ENCODE assay signal across 9 cellular contexts in genomic region chr5:20291766-20292165, GRCh38.
"Had no signal": no experiment of that assay in that cellular context is flagged by ENCODE, and none has a peak within 500 bp of the region (broad histone marks: within the 10 kb centered on the region; RNA-seq: fewer than 3 reads in every experiment).

No MANE protein-coding gene starts in this region.

- H3K36me3 ChIP-seq: HAP-1 had no signal

- H3K4me1 ChIP-seq: HAP-1 had no signal

- H2AFZ ChIP-seq: GM23248 had no signal

- H3K9me3 ChIP-seq: HAP-1 had no signal

- DNase-seq: GM23248, GOT3, H7, HFFc6, IMR-90 had no signal

- ATAC-seq: HCT116, K562 had no signal

- H3K4me3 ChIP-seq: GM23248, HAP-1, K562 had no signal

- H3K9ac ChIP-seq: GM23248 had no signal

- H3K27ac ChIP-seq: GM23248, HL-60 had no signal
